15 cellular contexts compared by ENCODE assay signal in genomic region chr6:85866758-85867401, GRCh38.
A peak's percentile ranks its signal among the peaks of the same experiment; 100 is the strongest.
DNase-seq lines count a peak whose midpoint lies in the region; ATAC-seq, FAIRE-seq and TF ChIP-seq lines count a peak whose summit lies in the region.
"Had no signal": no experiment of that assay in that cellular context is flagged by ENCODE, and none has a peak within 500 bp of the region (broad histone marks: within the 10 kb centered on the region; RNA-seq: fewer than 3 reads in every experiment).

No MANE protein-coding gene starts in this region.

- no peaks in the 10 kb centered on the region for H3K36me3 ChIP-seq in GM23338 (ENCODE audit: insufficient read depth)
- no peaks in the 10 kb centered on the region for H3K36me3 ChIP-seq in astrocyte (ENCODE audit: insufficient read depth, low read length)
- no peaks in the 10 kb centered on the region for H3K36me3 ChIP-seq in skeletal muscle tissue (ENCODE audit: control insufficient read depth in 3 of 3, insufficient read depth in 3 of 3, low read length in 3 of 3)
- H3K36me3 ChIP-seq in SJCRH30: no peaks in the 10 kb centered on the region

- no peaks in the 10 kb centered on the region for H3K27me3 ChIP-seq in GM23338 (ENCODE audit: insufficient read depth)
- no peaks in the 10 kb centered on the region for H3K27me3 ChIP-seq in astrocyte (ENCODE audit: insufficient read depth, low read length)
- no peaks in the 10 kb centered on the region for H3K27me3 ChIP-seq in skeletal muscle tissue (ENCODE audit: control insufficient read depth in 3 of 3, insufficient read depth in 3 of 3, low read length in 3 of 3)
- H3K27me3 ChIP-seq in SJCRH30: no peaks in the 10 kb centered on the region

- CTCF ChIA-PET in activated CD8-positive, alpha-beta memory T cell treated with anti-CD3 and anti-CD28 coated beads, Interleukin-2, amount 10 ng/mL, durations not matched to agents 7 days and 5 days (lab: Charles Lee): no interaction called here

- ATAC-seq in GM23338 (peak; percentile 26; the same call in 2 of the 3 replicates), memory B cell (ENCODE audit: low read depth) (no peak)
- ATAC-seq in activated CD8-positive, alpha-beta memory T cell treated with anti-CD3 and anti-CD28 coated beads, Interleukin-2, amount 10 ng/mL, durations not matched to agents 7 days and 5 days: no peak
- ATAC-seq: naive thymus-derived CD8-positive, alpha-beta T cell had no signal

- TF ChIP-seq CTCF in GM23338 (conservative IDR thresholded peaks at IDR 0.05; ENCODE audit: low read depth in 2 of 2): no peak
- no peak for TF ChIP-seq CTCF in astrocyte (IDR thresholded peaks at IDR 0.05; ENCODE audit: insufficient read depth, low read depth, low read length)
- no peak for TF ChIP-seq CTCF in endothelial cell (IDR thresholded peaks at IDR 0.05; ENCODE audit: unreplicated experiment)

- no peaks in the 10 kb centered on the region for H3K27me3 Mint-ChIP-seq in GM23338 (ENCODE audit: insufficient read depth, low read depth, poor library complexity)
- no peaks in the 10 kb centered on the region for H3K27me3 Mint-ChIP-seq in astrocyte (ENCODE audit: low read depth, unreplicated experiment)
- peaks cover 2% of the 10 kb centered on the region for H3K27me3 Mint-ChIP-seq in memory B cell
- no peaks in the 10 kb centered on the region for H3K27me3 Mint-ChIP-seq in endothelial cell (ENCODE audit: unreplicated experiment)
- H3K27me3 Mint-ChIP-seq in activated CD8-positive, alpha-beta memory T cell treated with anti-CD3 and anti-CD28 coated beads, Interleukin-2, amount 10 ng/mL, durations not matched to agents 7 days and 5 days: no peaks in the 10 kb centered on the region
- H3K27me3 Mint-ChIP-seq: B cell; IgD-negative memory B cell; stimulated activated naive CD8-positive, alpha-beta T cell treated with anti-CD3 and anti-CD28 coated beads, Interleukin-15, Interleukin-2, amounts not matched to agents 100 ng/mL and 50 ng/mL, for 24 hours had no signal

- DNase-seq in GM23338 (ENCODE audit: low spot score) (no peak), astrocyte (ENCODE audit: low read depth) (no peak), memory B cell (ENCODE audit: low spot score in 2 of 2) (no peak), SJCRH30 (no peak), DMS 273 (lab: John Stamatoyannopoulos, UW; ENCODE audit: unreplicated experiment) (no peak), endothelial cell (ENCODE audit: low spot score) (no peak)
- no peak for DNase-seq in activated CD8-positive, alpha-beta memory T cell treated with anti-CD3 and anti-CD28 coated beads, Interleukin-2, amount 10 ng/mL, durations not matched to agents 7 days and 5 days
- DNase-seq: activated naive CD4-positive, alpha-beta T cell treated with Interleukin-2 at 50 U/mL for 16 hours; DMS153; naive thymus-derived CD8-positive, alpha-beta T cell had no signal

- H3K9ac ChIP-seq in astrocyte (ENCODE audit: low read length) (no peak overlapping the region), skeletal muscle tissue (ENCODE audit: low read depth in 1 of 3, low read length in 3 of 3) (peak overlapping the region; percentile 27 to 75 (median 70))

- H3K4me3 ChIP-seq in GM23338 (no peak overlapping the region), astrocyte (ENCODE audit: insufficient read depth, low read depth, low read length) (no peak overlapping the region), skeletal muscle tissue (ENCODE audit: low read length in 3 of 3) (peak overlapping the region in 2 of 3 donors; percentile 70 to 72), SJCRH30 (no peak overlapping the region)

- H3K4me2 ChIP-seq in GM23338 (no peak overlapping the region), astrocyte (ENCODE audit: low read length) (peak overlapping the region; percentile 98)

- H2AFZ ChIP-seq in GM23338: 0 out of 2 replicates have a peak overlapping the region, but pooled peaks have one; percentile 14
- H2AFZ ChIP-seq in astrocyte (ENCODE audit: low read depth, low read length): peak overlapping the region; percentile 84

- H3K9me2 ChIP-seq in GM23338 (ENCODE audit: insufficient read depth): no peaks in the 10 kb centered on the region

- FAIRE-seq in astrocyte (lab: Jason Lieb, UNC): no peak

- H3K27ac ChIP-seq in GM23338 (ENCODE audit: low read depth): no peak overlapping the region
- no peak overlapping the region for H3K27ac ChIP-seq in astrocyte (ENCODE audit: low read depth, low read length)
- no peak overlapping the region for H3K27ac ChIP-seq in skeletal muscle tissue (ENCODE audit: low read depth, low read length)
- H3K27ac ChIP-seq in SJCRH30: no peak overlapping the region

- H3K9me3 ChIP-seq in astrocyte (ENCODE audit: insufficient read depth, low read depth, low read length): no peaks in the 10 kb centered on the region
- no peaks in the 10 kb centered on the region for H3K9me3 ChIP-seq in skeletal muscle tissue (ENCODE audit: control insufficient read depth in 3 of 3, low read length in 3 of 3)
- no peaks in the 10 kb centered on the region for H3K9me3 ChIP-seq in SJCRH30 (replicated peaks)

- no peaks in the 10 kb centered on the region for H3F3A ChIP-seq in GM23338 (replicated peaks; ENCODE audit: low read depth)

- no peaks in the 10 kb centered on the region for H3K79me2 ChIP-seq in GM23338 (replicated peaks; ENCODE audit: insufficient read depth)
- no peaks in the 10 kb centered on the region for H3K79me2 ChIP-seq in astrocyte (ENCODE audit: insufficient read depth, low read length)

- H3K4me1 ChIP-seq in GM23338 (ENCODE audit: insufficient read depth) (no peaks in the 10 kb centered on the region), astrocyte (ENCODE audit: insufficient read depth, low read length) (peaks cover 6% of the 10 kb centered on the region), skeletal muscle tissue (ENCODE audit: control insufficient read depth in 3 of 3, insufficient read depth in 3 of 3, low read length in 3 of 3) (peaks cover 14 to 21% (median 16%) of the 10 kb centered on the region in 3 donors), SJCRH30 (no peaks in the 10 kb centered on the region)

- H3K27ac Mint-ChIP-seq in GM23338 (no peak overlapping the region), astrocyte (ENCODE audit: unreplicated experiment) (no peak overlapping the region), memory B cell (no peak overlapping the region), endothelial cell (ENCODE audit: unreplicated experiment) (no peak overlapping the region)
- H3K27ac Mint-ChIP-seq in activated CD8-positive, alpha-beta memory T cell treated with anti-CD3 and anti-CD28 coated beads, Interleukin-2, amount 10 ng/mL, durations not matched to agents 7 days and 5 days: no peak overlapping the region
- H3K27ac Mint-ChIP-seq: B cell; IgD-negative memory B cell; stimulated activated naive CD8-positive, alpha-beta T cell treated with anti-CD3 and anti-CD28 coated beads, Interleukin-15, Interleukin-2, amounts not matched to agents 100 ng/mL and 50 ng/mL, for 24 hours; WTC11 had no signal

- H3K4me1 Mint-ChIP-seq in GM23338 (no peaks in the 10 kb centered on the region; the same call in 2 of the 3 replicates), astrocyte (ENCODE audit: low read depth, unreplicated experiment) (no peaks in the 10 kb centered on the region), memory B cell (no peaks in the 10 kb centered on the region), endothelial cell (ENCODE audit: unreplicated experiment) (no peaks in the 10 kb centered on the region)
- no peaks in the 10 kb centered on the region for H3K4me1 Mint-ChIP-seq in activated CD8-positive, alpha-beta memory T cell treated with anti-CD3 and anti-CD28 coated beads, Interleukin-2, amount 10 ng/mL, durations not matched to agents 7 days and 5 days
- H3K4me1 Mint-ChIP-seq: B cell; IgD-negative memory B cell; naive thymus-derived CD8-positive, alpha-beta T cell had no signal

- H3K9me3 Mint-ChIP-seq in GM23338 (peaks cover 10% of the 10 kb centered on the region), astrocyte (ENCODE audit: unreplicated experiment) (no peaks in the 10 kb centered on the region), memory B cell (no peaks in the 10 kb centered on the region), endothelial cell (ENCODE audit: unreplicated experiment) (no peaks in the 10 kb centered on the region)
- no peaks in the 10 kb centered on the region for H3K9me3 Mint-ChIP-seq in activated CD8-positive, alpha-beta memory T cell treated with anti-CD3 and anti-CD28 coated beads, Interleukin-2, amount 10 ng/mL, durations not matched to agents 7 days and 5 days (ENCODE audit: low read depth)
- H3K9me3 Mint-ChIP-seq: IgD-negative memory B cell; stimulated activated naive CD8-positive, alpha-beta T cell treated with anti-CD3 and anti-CD28 coated beads, Interleukin-15, Interleukin-2, amounts not matched to agents 100 ng/mL and 50 ng/mL, for 24 hours had no signal

- H3K4me3 Mint-ChIP-seq in GM23338: no peak overlapping the region
- H3K4me3 Mint-ChIP-seq in astrocyte (ENCODE audit: unreplicated experiment): no peak overlapping the region
- H3K4me3 Mint-ChIP-seq in memory B cell: peak overlapping the region; percentile 35
- H3K4me3 Mint-ChIP-seq in endothelial cell (ENCODE audit: unreplicated experiment): no peak overlapping the region
- no peak overlapping the region for H3K4me3 Mint-ChIP-seq in activated CD8-positive, alpha-beta memory T cell treated with anti-CD3 and anti-CD28 coated beads, Interleukin-2, amount 10 ng/mL, durations not matched to agents 7 days and 5 days
- H3K4me3 Mint-ChIP-seq: B cell; stimulated activated naive CD8-positive, alpha-beta T cell treated with anti-CD3 and anti-CD28 coated beads, Interleukin-15, Interleukin-2, amounts not matched to agents 100 ng/mL and 50 ng/mL, for 24 hours; WTC11 had no signal

- H3K36me3 Mint-ChIP-seq in GM23338 (ENCODE audit: low read depth) (no peaks in the 10 kb centered on the region), astrocyte (ENCODE audit: low read depth, unreplicated experiment) (no peaks in the 10 kb centered on the region), memory B cell (no peaks in the 10 kb centered on the region), endothelial cell (ENCODE audit: low read depth, unreplicated experiment) (no peaks in the 10 kb centered on the region)
- H3K36me3 Mint-ChIP-seq in activated CD8-positive, alpha-beta memory T cell treated with anti-CD3 and anti-CD28 coated beads, Interleukin-2, amount 10 ng/mL, durations not matched to agents 7 days and 5 days: no peaks in the 10 kb centered on the region
- H3K36me3 Mint-ChIP-seq: IgD-negative memory B cell; naive thymus-derived CD8-positive, alpha-beta T cell; WTC11 had no signal

- H4K20me1 ChIP-seq in GM23338 (replicated peaks; ENCODE audit: insufficient read depth): no peaks in the 10 kb centered on the region
- H4K20me1 ChIP-seq in astrocyte (ENCODE audit: insufficient read depth, low read length): no peaks in the 10 kb centered on the region

TF ChIP-seq in GM23338, 12 proteins besides CTCF, POLR2A, EP300 and RAD21 (continues in another document):
- no peak for TF ChIP-seq POLR2AphosphoS5 (IDR thresholded peaks at IDR 0.05; ENCODE audit: low read depth)
- no peak for TF ChIP-seq JUNB (IDR thresholded peaks at IDR 0.05; ENCODE audit: unreplicated experiment)
- no peak for TF ChIP-seq EZH2 (IDR thresholded peaks at IDR 0.05; ENCODE audit: low read depth, unreplicated experiment)
- no peak for TF ChIP-seq STAT1 (IDR thresholded peaks at IDR 0.05; ENCODE audit: unreplicated experiment)
- TF ChIP-seq ZNF331 (CRISPR knock-in tag; IDR thresholded peaks at IDR 0.05; ENCODE audit: low read depth): no peak
- TF ChIP-seq CREB1 (CRISPR knock-in tag; IDR thresholded peaks at IDR 0.05; ENCODE audit: low read depth): no peak
- TF ChIP-seq ZNF114 (CRISPR knock-in tag; IDR thresholded peaks at IDR 0.05): no peak

Comparison
In these comparisons a context has a peak if more than half of its experiments do, and no peak if none do; other contexts are left out.
1. H3K4me3 ChIP-seq: peak in skeletal muscle tissue (2 of 3); none in GM23338 (single experiment), astrocyte (single experiment) and SJCRH30 (single experiment).